ENCODE assay signal across 1 cellular context in genomic region chr3:12840591-12841084, GRCh38.
TF ChIP-seq lines count a peak whose summit lies in the region.

No MANE protein-coding gene starts in this region.

TF ChIP-seq in GM23338, 12 proteins besides CTCF, POLR2A, EP300 and RAD21 (continued from another document):
- no peak for TF ChIP-seq JUNB (IDR thresholded peaks at IDR 0.05; ENCODE audit: unreplicated experiment)
- TF ChIP-seq ZNF114 (CRISPR knock-in tag; IDR thresholded peaks at IDR 0.05) = no peak
- no peak for TF ChIP-seq EZH2 (IDR thresholded peaks at IDR 0.05; ENCODE audit: low read depth, unreplicated experiment)
TF ChIP-seq in GM23338: peak in this region for 0.
